16 cellular contexts compared by ENCODE assay signal in genomic region chr3:127167315-127168043, GRCh38. TPM values are rescaled to one million over a fixed set of nuclear protein-coding genes. Genes with fewer than 3 reads are reported as not detected.
A peak's percentile ranks its signal among the peaks of the same experiment; 100 is the strongest.
DNase-seq lines count a peak whose midpoint lies in the region; ATAC-seq and TF ChIP-seq lines count a peak whose summit lies in the region.
"Had no signal": no experiment of that assay in that cellular context is flagged by ENCODE, and none has a peak within 500 bp of the region (broad histone marks: within the 10 kb centered on the region; RNA-seq: fewer than 3 reads in every experiment).

No MANE protein-coding gene starts in this region.

- no peak for ATAC-seq in HG03135 (IDR thresholded peaks at IDR 0.05; ENCODE audit: unreplicated experiment)

- H3K4me1 Mint-ChIP-seq in activated CD4-positive, alpha-beta memory T cell treated with anti-CD3 and anti-CD28 coated beads for 36 hours (ENCODE audit: low read depth): no peaks in the 10 kb centered on the region
- peaks cover 1% of the 10 kb centered on the region for H3K4me1 Mint-ChIP-seq in activated CD4-positive, alpha-beta memory T cell treated with anti-CD3 and anti-CD28 coated beads, Interleukin-2, amount 10 ng/mL, durations not matched to agents 7 days and 5 days
- no peaks in the 10 kb centered on the region for H3K4me1 Mint-ChIP-seq in osteocyte (ENCODE audit: unreplicated experiment)
- H3K4me1 Mint-ChIP-seq: B cell had no signal

- peaks cover 15% of the 10 kb centered on the region for H3K27me3 Mint-ChIP-seq in activated CD4-positive, alpha-beta memory T cell treated with anti-CD3 and anti-CD28 coated beads for 36 hours
- peaks cover 2% of the 10 kb centered on the region for H3K27me3 Mint-ChIP-seq in activated CD4-positive, alpha-beta memory T cell treated with anti-CD3 and anti-CD28 coated beads, Interleukin-2, amount 10 ng/mL, durations not matched to agents 7 days and 5 days
- peaks cover 19% of the 10 kb centered on the region for H3K27me3 Mint-ChIP-seq in osteocyte (ENCODE audit: unreplicated experiment)

- intact Hi-C loops in activated CD4-positive, alpha-beta memory T cell treated with anti-CD3 and anti-CD28 coated beads for 36 hours (cut with micrococcal nuclease): no loop called here

- CTCF ChIA-PET in activated CD4-positive, alpha-beta memory T cell treated with anti-CD3 and anti-CD28 coated beads for 36 hours (lab: Charles Lee): no interaction called here
- CTCF ChIA-PET in activated CD4-positive, alpha-beta memory T cell treated with anti-CD3 and anti-CD28 coated beads, Interleukin-2, amount 10 ng/mL, durations not matched to agents 7 days and 5 days (lab: Charles Lee): no interaction called here

- no peak overlapping the region for H3K4me3 ChIP-seq in coronary artery

- DNase-seq in activated CD4-positive, alpha-beta memory T cell treated with anti-CD3 and anti-CD28 coated beads for 36 hours: peak; percentile 27
- DNase-seq in activated CD4-positive, alpha-beta memory T cell treated with anti-CD3 and anti-CD28 coated beads, Interleukin-2, amount 10 ng/mL, durations not matched to agents 7 days and 5 days: no peak
- peak; percentile 21 for DNase-seq in stimulated activated CD4-positive, alpha-beta T cell treated with anti-CD3 and anti-CD28 coated beads, Interleukin-1b, Interleukin-23, amount 100 ng/mL, for 48 hours
- DNase-seq in stimulated activated CD4-positive, alpha-beta T cell treated with anti-CD3 and anti-CD28 coated beads, Interleukin-4, amount 100 ng/mL, for 4 hours: no peak
- DNase-seq in coronary artery (ENCODE audit: low spot score) (peak; percentile 53), osteocyte (ENCODE audit: extremely low spot score, unreplicated experiment) (peak; percentile 59), kidney glomerular epithelial cell (lab: John Stamatoyannopoulos, UW) (no peak)
- DNase-seq: Calu3; CD4-positive, alpha-beta T cell; DMS 273 treated with DMSO at 0.1 percent for 48 hours; HCEC 1CT; HFFc6 had no signal

- POLR2A ChIA-PET in activated CD4-positive, alpha-beta memory T cell treated with anti-CD3 and anti-CD28 coated beads for 36 hours (lab: Charles Lee): no interaction called here
- POLR2A ChIA-PET in activated CD4-positive, alpha-beta memory T cell treated with anti-CD3 and anti-CD28 coated beads, Interleukin-2, amount 10 ng/mL, durations not matched to agents 7 days and 5 days (lab: Charles Lee): no interaction called here

- no peak overlapping the region for H3K27ac Mint-ChIP-seq in activated CD4-positive, alpha-beta memory T cell treated with anti-CD3 and anti-CD28 coated beads for 36 hours
- H3K27ac Mint-ChIP-seq in activated CD4-positive, alpha-beta memory T cell treated with anti-CD3 and anti-CD28 coated beads, Interleukin-2, amount 10 ng/mL, durations not matched to agents 7 days and 5 days: no peak overlapping the region
- H3K27ac Mint-ChIP-seq in osteocyte (ENCODE audit: unreplicated experiment): no peak overlapping the region
- H3K27ac Mint-ChIP-seq: B cell; CD4-positive, alpha-beta T cell; HFFc6 had no signal

- TF ChIP-seq CTCF in coronary artery (IDR thresholded peaks at IDR 0.05) (no peak), osteocyte (IDR thresholded peaks at IDR 0.05) (no peak)

- H3K27ac ChIP-seq in coronary artery: no peak overlapping the region

- H3K36me3 Mint-ChIP-seq in activated CD4-positive, alpha-beta memory T cell treated with anti-CD3 and anti-CD28 coated beads for 36 hours: no peaks in the 10 kb centered on the region
- no peaks in the 10 kb centered on the region for H3K36me3 Mint-ChIP-seq in activated CD4-positive, alpha-beta memory T cell treated with anti-CD3 and anti-CD28 coated beads, Interleukin-2, amount 10 ng/mL, durations not matched to agents 7 days and 5 days (ENCODE audit: low read depth)
- no peaks in the 10 kb centered on the region for H3K36me3 Mint-ChIP-seq in osteocyte (ENCODE audit: unreplicated experiment)

- H3K4me3 Mint-ChIP-seq in activated CD4-positive, alpha-beta memory T cell treated with anti-CD3 and anti-CD28 coated beads for 36 hours: no peak overlapping the region
- no peak overlapping the region for H3K4me3 Mint-ChIP-seq in activated CD4-positive, alpha-beta memory T cell treated with anti-CD3 and anti-CD28 coated beads, Interleukin-2, amount 10 ng/mL, durations not matched to agents 7 days and 5 days
- H3K4me3 Mint-ChIP-seq in osteocyte (ENCODE audit: unreplicated experiment): no peak overlapping the region
- H3K4me3 Mint-ChIP-seq: B cell; CD4-positive, alpha-beta T cell; HFFc6 had no signal

- no peaks in the 10 kb centered on the region for H3K9me3 Mint-ChIP-seq in activated CD4-positive, alpha-beta memory T cell treated with anti-CD3 and anti-CD28 coated beads for 36 hours
- no peaks in the 10 kb centered on the region for H3K9me3 Mint-ChIP-seq in activated CD4-positive, alpha-beta memory T cell treated with anti-CD3 and anti-CD28 coated beads, Interleukin-2, amount 10 ng/mL, durations not matched to agents 7 days and 5 days
- H3K9me3 Mint-ChIP-seq in osteocyte (ENCODE audit: unreplicated experiment): no peaks in the 10 kb centered on the region
- H3K9me3 Mint-ChIP-seq: CD4-positive, alpha-beta T cell; HFFc6 had no signal

RNA-seq across cellular contexts. Expression of gene PRR23E, which starts 25.5 kb away (rescaled TPM):
- total RNA-seq in activated CD4-positive, alpha-beta memory T cell treated with anti-CD3 and anti-CD28 coated beads for 36 hours: not detected
- total RNA-seq in activated CD4-positive, alpha-beta memory T cell treated with anti-CD3 and anti-CD28 coated beads, Interleukin-2, amount 10 ng/mL, durations not matched to agents 7 days and 5 days: not detected
- total RNA-seq in osteocyte: not detected in 2 replicates
- total RNA-seq: B cell; Calu3; CD4-positive, alpha-beta T cell; Daoy; H4; HFFc6 had no signal

Comparison
In these comparisons a context has a peak if more than half of its experiments do, and no peak if none do; other contexts are left out.
1. DNase-seq: peak in activated CD4-positive, alpha-beta memory T cell treated with anti-CD3 and anti-CD28 coated beads for 36 hours (single experiment), stimulated activated CD4-positive, alpha-beta T cell treated with anti-CD3 and anti-CD28 coated beads, Interleukin-1b, Interleukin-23, amount 100 ng/mL, for 48 hours (single experiment), coronary artery (single experiment) and osteocyte (single experiment); none in activated CD4-positive, alpha-beta memory T cell treated with anti-CD3 and anti-CD28 coated beads, Interleukin-2, amount 10 ng/mL, durations not matched to agents 7 days and 5 days (single experiment), stimulated activated CD4-positive, alpha-beta T cell treated with anti-CD3 and anti-CD28 coated beads, Interleukin-4, amount 100 ng/mL, for 4 hours (0 of 2) and kidney glomerular epithelial cell (single experiment).